ENCODE assay signal across 9 cellular contexts in genomic region chr6:110181131-110182027, GRCh38. TPM values are rescaled to one million over a fixed set of nuclear protein-coding genes. Genes with fewer than 3 reads are reported as not detected.
DNase-seq lines count a peak whose midpoint lies in the region; ATAC-seq and TF ChIP-seq lines count a peak whose summit lies in the region.
"Had no signal": no experiment of that assay in that cellular context is flagged by ENCODE, and none has a peak within 500 bp of the region (broad histone marks: within the 10 kb centered on the region; RNA-seq: fewer than 3 reads in every experiment).

No MANE protein-coding gene starts in this region.

- CTCF ChIA-PET in HEK293 (lab: Yijun Ruan, JAX), result interaction anchor here (0.7 to 1.2 kb wide), 4 partner anchors 139 to 209 kb away, joined by 3 to 6 read pairs (median 4); no protein-coding TSS in a partner anchor

- H3K36me3 ChIP-seq in BLaER1 (peaks cover 30% of the 10 kb centered on the region; the same call in 1 of the 2 replicates), HEK293 (ENCODE audit: control insufficient read depth in 2 of 2, insufficient read depth in 1 of 2, low read length in 2 of 2) (peaks cover 0 to 18% of the 10 kb centered on the region in 2 experiments; a peak in 1 of 3 replicates), mesendoderm (ENCODE audit: control insufficient read depth, insufficient read depth, low read length) (no peaks in the 10 kb centered on the region), mucosa of descending colon (ENCODE audit: low read depth) (no peaks in the 10 kb centered on the region)

- H3K23ac ChIP-seq in mesendoderm (ENCODE audit: low read length), result no peak overlapping the region

- no peak for TF ChIP-seq CTCF in HEK293 (tag by site-specific recombination; IDR thresholded peaks at IDR 0.05)
- no peak for TF ChIP-seq CTCF in astrocyte of the cerebellum (IDR thresholded peaks at IDR 0.05; ENCODE audit: low read depth, low read length, missing control alignments)
- no peak for TF ChIP-seq CTCF in mucosa of descending colon (IDR thresholded peaks at IDR 0.05)

- H3K4me1 ChIP-seq in BLaER1 (peaks cover 43% of the 10 kb centered on the region), HEK293 (ENCODE audit: control insufficient read depth, insufficient read depth, low read length) (peaks cover 11% of the 10 kb centered on the region; the same call in 1 of the 2 replicates), mesendoderm (ENCODE audit: control insufficient read depth, low read depth, low read length) (no peaks in the 10 kb centered on the region), mucosa of descending colon (ENCODE audit: low read depth) (peaks cover 21% of the 10 kb centered on the region)
- H3K4me1 ChIP-seq: foreskin keratinocyte had no signal

- H3K56ac ChIP-seq in mesendoderm (ENCODE audit: low read length), result peak overlapping the region; percentile 94

- H4K8ac ChIP-seq in mesendoderm (ENCODE audit: low read depth, low read length), result no peak overlapping the region

- H2BK5ac ChIP-seq in mesendoderm (ENCODE audit: low read length), result no peak overlapping the region

- H4K5ac ChIP-seq in mesendoderm (ENCODE audit: low read length), result no peak overlapping the region

- no peak overlapping the region for H3K18ac ChIP-seq in mesendoderm (ENCODE audit: low read length)

- DNase-seq in astrocyte of the cerebellum (ENCODE audit: low read depth) (no peak), mesendoderm (no peak), mucosa of descending colon (no peak), NCI-H2029 treated with DMSO at 0.1 percent for 48 hours (lab: John Stamatoyannopoulos, UW) (no peak)
- no peak for DNase-seq in activated CD4-positive, CD25-positive, alpha-beta regulatory T cell (lab: John Stamatoyannopoulos, UW)

- H3K4ac ChIP-seq in mesendoderm (ENCODE audit: low read depth, low read length), result no peak overlapping the region

- H3K27me3 ChIP-seq in BLaER1, result no peaks in the 10 kb centered on the region
- no peaks in the 10 kb centered on the region for H3K27me3 ChIP-seq in mesendoderm (ENCODE audit: insufficient read depth, low read length, poor library complexity)
- H3K27me3 ChIP-seq: foreskin keratinocyte had no signal

- peaks cover 14% of the 10 kb centered on the region for H3K79me1 ChIP-seq in mesendoderm (ENCODE audit: low read length)

- no peak overlapping the region for H2BK120ac ChIP-seq in mesendoderm (ENCODE audit: low read depth, low read length)

- POLR2A ChIA-PET in HEK293 (lab: Yijun Ruan, JAX), result no interaction called here

- H3K4me3 ChIP-seq in BLaER1, result peak overlapping the region; percentile 91
- H3K4me3 ChIP-seq in HEK293 (ENCODE audit: low read depth, low read length), result peak overlapping the region; percentile 76
- peak overlapping the region; percentile 84 for H3K4me3 ChIP-seq in astrocyte of the cerebellum (ENCODE audit: low read depth, low read length)
- peak overlapping the region; percentile 95 for H3K4me3 ChIP-seq in mesendoderm (ENCODE audit: low read length)
- no peak overlapping the region for H3K4me3 ChIP-seq in mucosa of descending colon

- H3K9ac ChIP-seq in BLaER1, result peak overlapping the region; percentile 99
- peak overlapping the region; percentile 94 for H3K9ac ChIP-seq in mesendoderm (ENCODE audit: low read length)

- no peak overlapping the region for H2AK5ac ChIP-seq in mesendoderm (ENCODE audit: low read length)

- H2BK15ac ChIP-seq in mesendoderm (replicated peaks; ENCODE audit: low read depth), result no peak overlapping the region

- H3K4me2 ChIP-seq in BLaER1 (peak overlapping the region; percentile 90), mesendoderm (ENCODE audit: low read length) (peak overlapping the region; percentile 34)

- intact Hi-C loops in mucosa of descending colon (cut with DNase I, micrococcal nuclease), result no loop called here

- peaks cover 69% of the 10 kb centered on the region for H4K20me1 ChIP-seq in BLaER1

- H3K79me2 ChIP-seq in mesendoderm (ENCODE audit: control insufficient read depth, insufficient read depth, low read length), result peaks cover 37% of the 10 kb centered on the region

- no CpG with 5 or more reads among the region's 6 CpGs for WGBS in mesendoderm (ENCODE audit: extremely low coverage, insufficient coverage, low lambda C conversion rate)

- H3K9me3 ChIP-seq in BLaER1 (no peaks in the 10 kb centered on the region), HEK293 (ENCODE audit: control insufficient read depth, insufficient read depth, low read depth, low read length) (no peaks in the 10 kb centered on the region), mucosa of descending colon (no peaks in the 10 kb centered on the region)

- H3K27ac ChIP-seq in BLaER1 (peak overlapping the region; percentile 100), HEK293 (ENCODE audit: extremely low read depth, low read depth, low read length) (no peak overlapping the region), mesendoderm (ENCODE audit: low read depth, low read length) (no peak overlapping the region)

- ATAC-seq in mucosa of descending colon, result no peak
- no peak for ATAC-seq in GM21381 (IDR thresholded peaks at IDR 0.05; ENCODE audit: unreplicated experiment)

- in situ Hi-C loops in astrocyte of the cerebellum (cut with HindIII; ENCODE audit: low sequenced_read_pairs), result no loop called here

TF ChIP-seq in HEK293, 187 proteins besides CTCF, POLR2A, EP300 and RAD21:
- peak; percentile 87 for TF ChIP-seq PRDM1 (tag by site-specific recombination; IDR thresholded peaks at IDR 0.05)
- no peak for TF ChIP-seq ZNF548 (tag by site-specific recombination; IDR thresholded peaks at IDR 0.05)
- no peak for TF ChIP-seq ZNF501 (tag by site-specific recombination; IDR thresholded peaks at IDR 0.05)
- TF ChIP-seq PRDM10 (tag by site-specific recombination; IDR thresholded peaks at IDR 0.05), result peak; percentile 56
- TF ChIP-seq ZBTB17 (tag by site-specific recombination; IDR thresholded peaks at IDR 0.05), result peak; percentile 75
- no peak for TF ChIP-seq BCL11A (tag by site-specific recombination; IDR thresholded peaks at IDR 0.05; ENCODE audit: low read depth)
TF ChIP-seq in HEK293: peak in this region for 3.

RNA-seq across cellular contexts. Expression of gene CDC40, which starts 1.2 kb away (rescaled TPM):
- 23.4 TPM for polyA plus RNA-seq in mesendoderm (2013, experiment 1 of 2)
- 24.3 TPM for polyA plus RNA-seq in mesendoderm (2013, experiment 2 of 2)
- 10 to 100 TPM; 19.7 to 24.2 (median 22.0) TPM for total RNA-seq in mucosa of descending colon

RNA-seq across cellular contexts. Expression of gene WASF1, which starts 1.9 kb away (rescaled TPM):
- 31.5 TPM for polyA plus RNA-seq in mesendoderm (2013, experiment 1 of 2)
- 33.4 TPM for polyA plus RNA-seq in mesendoderm (2013, experiment 2 of 2)
- total RNA-seq in mucosa of descending colon, result 10 to 100 TPM in 1 of 3 donors, 1 to 10 TPM in 2; 1.3 to 16.0 (median 2.7) TPM
